In the genomic region with DNA sequence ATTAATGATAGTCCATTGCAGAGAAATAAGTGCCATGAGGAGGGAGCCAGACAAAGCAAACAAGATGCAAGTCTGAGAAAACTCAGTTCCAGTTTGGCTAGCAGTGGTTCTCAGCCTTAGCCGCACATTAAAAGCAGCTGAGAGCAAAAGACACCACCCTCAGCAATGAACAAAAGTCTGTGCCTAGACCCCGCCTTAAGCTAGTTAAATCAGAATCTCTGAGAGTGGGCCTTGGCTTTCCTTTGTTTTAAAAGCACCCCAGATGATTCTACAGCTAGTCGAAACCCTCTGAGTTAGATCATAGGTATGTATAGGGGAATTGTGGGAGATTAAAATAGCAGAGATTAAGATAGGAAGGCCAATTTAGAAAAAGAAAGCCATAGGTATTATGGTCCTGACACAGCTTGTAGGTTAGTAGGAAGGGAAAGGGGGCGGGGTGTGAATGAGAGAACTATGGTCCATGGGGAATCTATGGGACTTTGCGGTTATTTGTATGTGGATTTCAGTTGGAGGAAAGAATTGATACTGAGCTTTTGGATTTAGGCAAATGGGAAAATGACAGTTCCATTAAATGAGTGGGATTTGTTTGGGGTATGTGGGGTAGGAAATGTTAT, we compare ENCODE assay signal across 25 cellular contexts. TPM values are rescaled to one million over a fixed set of nuclear protein-coding genes. Genes with fewer than 3 reads are reported as not detected.
DNase-seq lines count a peak whose midpoint lies in the region; ATAC-seq and TF ChIP-seq lines count a peak whose summit lies in the region.
"Had no signal": no experiment of that assay in that cellular context is flagged by ENCODE, and none has a peak within 500 bp of the region (broad histone marks: within the 10 kb centered on the region; RNA-seq: fewer than 3 reads in every experiment).

No MANE protein-coding gene starts in this region.

- H3K4me1 Mint-ChIP-seq in activated CD8-positive, alpha-beta T cell treated with anti-CD3 and anti-CD28 coated beads for 36 hours (ENCODE audit: low read depth), result peaks cover 48% of the 10 kb centered on the region

- H3K9me2 ChIP-seq in GM23248 (ENCODE audit: insufficient read depth), result no peaks in the 10 kb centered on the region
- no peaks in the 10 kb centered on the region for H3K9me2 ChIP-seq in Loucy (replicated peaks; ENCODE audit: low read depth, low read length)

- DNase-seq in GM23248 (no peak), fibroblast of the aortic adventitia (ENCODE audit: low read depth) (peak; percentile 55), psoas muscle (no peak), foreskin keratinocyte (no peak), caudate nucleus (lab: John Stamatoyannopoulos, UW) (no peak), NOMO-1 treated with DMSO at 0.1 percent for 48 hours (lab: John Stamatoyannopoulos, UW; ENCODE audit: unreplicated experiment) (no peak)
- DNase-seq in activated CD8-positive, alpha-beta T cell treated with anti-CD3 and anti-CD28 coated beads for 36 hours, result no peak
- DNase-seq: activated CD4-positive, CD25-positive, alpha-beta regulatory T cell treated with anti-CD3 and anti-CD28 coated beads, Interleukin-2, amount 50 U/mL, for 72 hours; activated naive CD4-positive, alpha-beta T cell treated with anti-CD3 and anti-CD28 coated beads for 36 hours; activated T-cell treated with anti-CD3 and anti-CD28 coated beads, Interleukin-2, amount 50 U/mL, for 48 hours; amniotic stem cell; dermis blood vessel endothelial cell; hypothalamus; islet precursor cell; mammary epithelial cell; natural killer cell; NCI-H146; NCI-H524 treated with DMSO at 0.1 percent for 48 hours; ovary; SHP77 had no signal

- H2AFZ ChIP-seq in GM23248 (0 out of 2 replicates have a peak overlapping the region, but pooled peaks have one; percentile 45), Loucy (ENCODE audit: low read length) (no peak overlapping the region)

- no peaks in the 10 kb centered on the region for H3K9me3 ChIP-seq in GM23248 (ENCODE audit: low read depth)
- H3K9me3 ChIP-seq in Loucy (ENCODE audit: insufficient read depth, low read depth, low read length), result no peaks in the 10 kb centered on the region
- no peaks in the 10 kb centered on the region for H3K9me3 ChIP-seq in psoas muscle
- H3K9me3 ChIP-seq: ovary, thoracic aorta had no signal

- H3K36me3 Mint-ChIP-seq in activated CD8-positive, alpha-beta T cell treated with anti-CD3 and anti-CD28 coated beads for 36 hours (ENCODE audit: low read depth), result peaks cover 34% of the 10 kb centered on the region
- H3K36me3 Mint-ChIP-seq: CD14-positive monocyte, natural killer cell had no signal

- no peaks in the 10 kb centered on the region for H3K36me3 ChIP-seq in GM23248 (ENCODE audit: low read depth)
- peaks cover 21% of the 10 kb centered on the region for H3K36me3 ChIP-seq in Loucy (ENCODE audit: insufficient read depth, low read length)
- H3K36me3 ChIP-seq in psoas muscle (ENCODE audit: insufficient read depth in 1 of 2, low read depth in 1 of 2), result peaks cover 0 to 2% of the 10 kb centered on the region in 2 donors
- H3K36me3 ChIP-seq: cardiac muscle cell, ovary had no signal

- H3K4me3 ChIP-seq in GM23248 (no peak overlapping the region), Loucy (ENCODE audit: low read length, poor library complexity, severe bottlenecking) (no peak overlapping the region), fibroblast of the aortic adventitia (ENCODE audit: low read depth, low read length) (no peak overlapping the region), psoas muscle (peak overlapping the region; percentile 17)
- H3K4me3 ChIP-seq: cardiac muscle cell, ovary, thoracic aorta had no signal

- TF ChIP-seq CTCF in Loucy (conservative IDR thresholded peaks at IDR 0.05; ENCODE audit: low read length), result no peak
- TF ChIP-seq CTCF in fibroblast of the aortic adventitia (IDR thresholded peaks at IDR 0.05; ENCODE audit: insufficient read depth, low read length), result no peak
- TF ChIP-seq CTCF in psoas muscle (IDR thresholded peaks at IDR 0.05), result no peak
- TF ChIP-seq CTCF in foreskin keratinocyte (conservative IDR thresholded peaks at IDR 0.05), result no peak
- TF ChIP-seq CTCF in activated CD8-positive, alpha-beta T cell treated with anti-CD3 and anti-CD28 coated beads for 36 hours (IDR thresholded peaks at IDR 0.05), result no peak

- CTCF ChIA-PET in activated CD8-positive, alpha-beta T cell treated with anti-CD3 and anti-CD28 coated beads for 36 hours (lab: Charles Lee), result interaction anchor here (0.9 to 1.2 kb wide), 3 partner anchors 8 to 306 kb away, joined by 3 to 4 read pairs (median 4); no protein-coding TSS in a partner anchor

- H3K4me1 ChIP-seq in GM23248 (ENCODE audit: insufficient read depth) (peaks cover 24% of the 10 kb centered on the region), Loucy (ENCODE audit: insufficient read depth, low read length, poor library complexity, severe bottlenecking) (peaks cover 59% of the 10 kb centered on the region), psoas muscle (peaks cover 79% of the 10 kb centered on the region), foreskin keratinocyte (no peaks in the 10 kb centered on the region)

- WGBS in GM23248 (ENCODE audit: low coverage in 1 of 2, low lambda C conversion rate in 2 of 2, missing lambda C conversion rate in 2 of 2), 2 experiments, result 65 to 67% methylated on average over 5 of the region's 5 CpGs
- WGBS in psoas muscle, 3 donors, result 70 to 80% (median 76%) methylated on average over 5 of the region's 5 CpGs

- H3F3A ChIP-seq in GM23248 (ENCODE audit: insufficient read depth) (peaks cover 11% of the 10 kb centered on the region), Loucy (ENCODE audit: low read depth) (peaks cover 9% of the 10 kb centered on the region)

- no peaks in the 10 kb centered on the region for H3K9me3 Mint-ChIP-seq in activated CD8-positive, alpha-beta T cell treated with anti-CD3 and anti-CD28 coated beads for 36 hours
- H3K9me3 Mint-ChIP-seq: activated naive CD4-positive, alpha-beta T cell treated with anti-CD3 and anti-CD28 coated beads for 36 hours; natural killer cell had no signal

- H3K79me2 ChIP-seq in GM23248 (ENCODE audit: insufficient read depth), result no peaks in the 10 kb centered on the region
- H3K79me2 ChIP-seq in Loucy (ENCODE audit: insufficient read depth, low read length), result peaks cover 59% of the 10 kb centered on the region

- H3K27me3 Mint-ChIP-seq in activated CD8-positive, alpha-beta T cell treated with anti-CD3 and anti-CD28 coated beads for 36 hours, result no peaks in the 10 kb centered on the region

- H3K27ac Mint-ChIP-seq in activated CD8-positive, alpha-beta T cell treated with anti-CD3 and anti-CD28 coated beads for 36 hours, result no peak overlapping the region
- H3K27ac Mint-ChIP-seq: activated naive CD4-positive, alpha-beta T cell treated with anti-CD3 and anti-CD28 coated beads for 36 hours; CD14-positive monocyte; natural killer cell had no signal

- no peak overlapping the region for H3K4me3 Mint-ChIP-seq in activated CD8-positive, alpha-beta T cell treated with anti-CD3 and anti-CD28 coated beads for 36 hours
- H3K4me3 Mint-ChIP-seq: activated naive CD4-positive, alpha-beta T cell treated with anti-CD3 and anti-CD28 coated beads for 36 hours; CD14-positive monocyte; natural killer cell had no signal

- in situ Hi-C loops in GM23248 (cut with MboI), result no loop called here

- H3K9ac ChIP-seq in GM23248 (no peak overlapping the region), Loucy (ENCODE audit: low read depth, low read length, poor library complexity, severe bottlenecking) (no peak overlapping the region)

- H3K27me3 ChIP-seq in GM23248 (replicated peaks; ENCODE audit: insufficient read depth), result no peaks in the 10 kb centered on the region
- no peaks in the 10 kb centered on the region for H3K27me3 ChIP-seq in Loucy (ENCODE audit: insufficient read depth, low read length, poor library complexity, severe bottlenecking)
- no peaks in the 10 kb centered on the region for H3K27me3 ChIP-seq in psoas muscle (ENCODE audit: insufficient read depth in 3 of 3, low read length in 2 of 3)
- H3K27me3 ChIP-seq in foreskin keratinocyte, result no peaks in the 10 kb centered on the region
- H3K27me3 ChIP-seq: cardiac muscle cell, ovary had no signal

- H3K4me2 ChIP-seq in GM23248 (ENCODE audit: unreplicated experiment) (no peak overlapping the region), Loucy (ENCODE audit: low read depth, low read length, poor library complexity, severe bottlenecking) (peak overlapping the region; percentile 6)

- intact Hi-C loops in psoas muscle (cut with DNase I), result no loop called here
- intact Hi-C loops in activated CD8-positive, alpha-beta T cell treated with anti-CD3 and anti-CD28 coated beads for 36 hours (cut with micrococcal nuclease), result no loop called here

- H4K20me1 ChIP-seq in GM23248 (ENCODE audit: insufficient read depth), result no peaks in the 10 kb centered on the region
- peaks cover 42% of the 10 kb centered on the region for H4K20me1 ChIP-seq in Loucy (ENCODE audit: insufficient read depth, low read length, poor library complexity, severe bottlenecking)

- ATAC-seq in psoas muscle, result no peak
- ATAC-seq in foreskin keratinocyte, result no peak
- no peak for ATAC-seq in activated CD8-positive, alpha-beta T cell treated with anti-CD3 and anti-CD28 coated beads for 36 hours
- ATAC-seq: natural killer cell had no signal

- H3K27ac ChIP-seq in GM23248 (no peak overlapping the region), psoas muscle (peak overlapping the region; percentile 98), foreskin keratinocyte (no peak overlapping the region), caudate nucleus (ENCODE audit: low read depth, low read length) (no peak overlapping the region)
- H3K27ac ChIP-seq: HL-60, ovary, thoracic aorta had no signal

- POLR2A ChIA-PET in activated CD8-positive, alpha-beta T cell treated with anti-CD3 and anti-CD28 coated beads for 36 hours (lab: Charles Lee), result interaction anchor here (8.1 kb wide), 1 partner anchor 10 kb away, joined by 56 read pairs; a partner anchor contains a TSS

RNA-seq across cellular contexts. Expression of a gene that starts 12.0 kb away (rescaled TPM):
- 1.3 and 6.4 TPM in 2 replicates for total RNA-seq in GM23248 (2014; rRNA removed; shearing (Covaris generic))
- 3.6 and 3.9 TPM in 2 replicates for polyA plus RNA-seq in GM23248 (2016; fragmentation: Nextera tagmentation; extraction: Ambion mirVana)
- total RNA-seq in fibroblast of the aortic adventitia (ENCODE audit: low replicate concordance), result 33.0 and 44.2 TPM in 2 replicates
- 100 to 1,000 TPM in 2 of 4 donors, 10 to 100 TPM in 2; 41.1 to 104 (median 96.9) TPM for total RNA-seq in psoas muscle
- 10 to 100 TPM; 19.2 to 24.6 (median 22.9) TPM for polyA plus RNA-seq in psoas muscle
- total RNA-seq in foreskin keratinocyte, result 1.3 and 2.8 TPM in 2 replicates
- polyA plus RNA-seq in foreskin keratinocyte, result 0.34 and 1.2 TPM in 2 replicates
- total RNA-seq in activated CD8-positive, alpha-beta T cell treated with anti-CD3 and anti-CD28 coated beads for 36 hours, result 100 to 1,000 TPM; 137 to 144 TPM
